In the genomic region with DNA sequence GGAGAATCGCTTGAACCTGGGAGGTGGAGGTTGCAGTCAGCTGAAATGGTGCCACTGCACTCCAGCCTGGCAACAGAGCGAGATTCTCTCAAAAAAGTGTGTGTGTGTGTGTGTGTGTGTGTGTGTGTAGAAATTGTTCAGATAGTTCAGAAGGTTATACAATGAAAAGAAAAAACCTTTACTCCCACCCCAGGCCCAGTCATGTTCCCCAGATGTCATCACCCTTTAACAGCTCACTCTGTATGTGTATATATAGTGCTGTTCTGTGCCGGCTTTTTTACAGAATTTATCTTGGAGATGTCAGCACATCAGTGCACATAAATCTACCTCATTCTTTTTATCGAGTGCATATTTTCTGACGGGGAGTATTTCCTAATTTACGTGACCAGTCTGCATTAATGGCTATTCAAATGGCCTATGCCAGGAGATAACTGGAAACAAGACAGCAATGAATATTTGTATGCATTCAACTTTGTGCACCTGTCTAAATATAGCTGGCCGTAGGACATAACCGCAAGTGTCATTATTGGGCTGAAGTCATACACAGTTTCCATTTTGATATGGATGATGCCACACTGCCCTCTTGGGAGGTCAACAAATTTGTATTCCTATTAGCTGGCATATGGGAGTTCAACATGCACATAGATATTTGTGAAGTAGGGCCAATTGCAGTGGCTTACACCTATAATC, we compare ENCODE assay signal across 29 cellular contexts. TPM values are rescaled to one million over a fixed set of nuclear protein-coding genes. Genes with fewer than 3 reads are reported as not detected.
DNase-seq lines count a peak whose midpoint lies in the region; ATAC-seq, FAIRE-seq and TF ChIP-seq lines count a peak whose summit lies in the region.
"Had no signal": no experiment of that assay in that cellular context is flagged by ENCODE, and none has a peak within 500 bp of the region (broad histone marks: within the 10 kb centered on the region; RNA-seq: fewer than 3 reads in every experiment).

No MANE protein-coding gene starts in this region.

- no peaks in the 10 kb centered on the region for H3K9me3 Mint-ChIP-seq in GM23338
- H3K9me3 Mint-ChIP-seq: activated naive CD8-positive, alpha-beta T cell treated with anti-CD3 and anti-CD28 coated beads, Interleukin-2, amount 50 U/mL, for 24 hours; effector memory CD8-positive, alpha-beta T cell; IgD-negative memory B cell; T-helper 1 cell treated with Interleukin-12 subunit alpha and Interleukin-12 subunit beta and Interleukin-4 antibody, amounts not matched to agents 30 μg/mL and 1 μg/mL, for 36 hours had no signal

- no peaks in the 10 kb centered on the region for H3K4me1 ChIP-seq in K562 (replicated peaks in 1 of 2; ENCODE audit: control insufficient read depth in 2 of 2, insufficient read depth in 2 of 2, low read length in 2 of 2)
- peaks cover 49 to 65% of the 10 kb centered on the region in 2 donors for H3K4me1 ChIP-seq in gastrocnemius medialis
- H3K4me1 ChIP-seq in tibial nerve: peaks cover 0 to 13% (median 0%) of the 10 kb centered on the region in 4 donors
- no peaks in the 10 kb centered on the region for H3K4me1 ChIP-seq in GM23338 (ENCODE audit: insufficient read depth)

- FAIRE-seq in K562 (lab: Jason Lieb, UNC): peak; percentile 11
- FAIRE-seq: A549, frontal cortex, GM12891, kidney had no signal

- H3K27me3 Mint-ChIP-seq in GM23338 (ENCODE audit: insufficient read depth, low read depth, poor library complexity): no peaks in the 10 kb centered on the region
- H3K27me3 Mint-ChIP-seq: activated naive CD8-positive, alpha-beta T cell treated with anti-CD3 and anti-CD28 coated beads, Interleukin-2, amount 50 U/mL, for 24 hours; B cell; effector memory CD8-positive, alpha-beta T cell; IgD-negative memory B cell had no signal

- no peak overlapping the region for H3K9ac ChIP-seq in K562 (ENCODE audit: insufficient read depth in 1 of 2, low read depth in 2 of 2, low read length in 2 of 2)

- 77% methylated on average over 7 of the region's 8 CpGs for WGBS in K562 (ENCODE audit: insufficient coverage, low coverage, missing lambda C conversion rate)
- 76 to 86% methylated on average over 8 of the region's 8 CpGs for WGBS in tibial nerve, 2 donors

- no peaks in the 10 kb centered on the region for H3K9me1 ChIP-seq in K562 (ENCODE audit: control insufficient read depth, insufficient read depth, low read length)

- H3K9me2 ChIP-seq in GM23338 (ENCODE audit: insufficient read depth): no peaks in the 10 kb centered on the region

- no peak for TF ChIP-seq CTCF in K562 (IDR thresholded peaks at IDR 0.05 in 2 of 3, conservative IDR thresholded peaks at IDR 0.05 in 1 of 3; ENCODE audit: insufficient read depth in 2 of 3, low read depth in 1 of 3, low read length in 3 of 3)
- TF ChIP-seq CTCF in gastrocnemius medialis (IDR thresholded peaks at IDR 0.05 in 4 of 5, conservative IDR thresholded peaks at IDR 0.05 in 1 of 5): no peak
- no peak for TF ChIP-seq CTCF in tibial nerve (IDR thresholded peaks at IDR 0.05)
- no peak for TF ChIP-seq CTCF in GM23338 (conservative IDR thresholded peaks at IDR 0.05; ENCODE audit: low read depth in 2 of 2)

- no peak for TF ChIP-seq RAD21 in K562 (CRISPR knock-in tag; conservative IDR thresholded peaks at IDR 0.05 in 1 of 2, IDR thresholded peaks at IDR 0.05 in 1 of 2)

- H2AFZ ChIP-seq in K562 (ENCODE audit: low read depth, low read length) (no peak overlapping the region), GM23338 (no peak overlapping the region)

- H3K9me3 ChIP-seq in K562 (replicated peaks; ENCODE audit: control insufficient read depth, insufficient read depth, low read depth, low read length) (no peaks in the 10 kb centered on the region), gastrocnemius medialis (no peaks in the 10 kb centered on the region), tibial nerve (no peaks in the 10 kb centered on the region)
- H3K9me3 ChIP-seq: A549, body of pancreas, esophagus muscularis mucosa, upper lobe of left lung had no signal

- POLR2A ChIA-PET in K562 (lab: Yijun Ruan, JAX): interaction anchor here (1.0 to 1.2 kb wide), 2 partner anchors 9 to 13 kb away, joined by 3 read pairs; no protein-coding TSS in a partner anchor

- H3K27me3 ChIP-seq in K562 (ENCODE audit: control insufficient read depth in 2 of 2, insufficient read depth in 2 of 2, low read length in 2 of 2) (no peaks in the 10 kb centered on the region), gastrocnemius medialis (no peaks in the 10 kb centered on the region), tibial nerve (no peaks in the 10 kb centered on the region), GM23338 (ENCODE audit: insufficient read depth) (no peaks in the 10 kb centered on the region)
- H3K27me3 ChIP-seq: body of pancreas, esophagus muscularis mucosa, upper lobe of left lung had no signal

- peak; percentile 56; the same call in 2 of the 3 replicates for ATAC-seq in K562
- peak; percentile 78 to 87 for ATAC-seq in gastrocnemius medialis
- no peak for ATAC-seq in GM23338
- ATAC-seq: A549; activated naive CD8-positive, alpha-beta T cell treated with anti-CD3 and anti-CD28 coated beads, Interleukin-2, amount 50 U/mL, for 24 hours; body of pancreas; effector memory CD8-positive, alpha-beta T cell had no signal

- H3K27ac Mint-ChIP-seq in GM23338: no peak overlapping the region
- H3K27ac Mint-ChIP-seq: activated naive CD8-positive, alpha-beta T cell treated with anti-CD3 and anti-CD28 coated beads, Interleukin-2, amount 50 U/mL, for 24 hours; B cell; IgD-negative memory B cell; T-helper 1 cell treated with Interleukin-12 subunit alpha and Interleukin-12 subunit beta and Interleukin-4 antibody, amounts not matched to agents 30 μg/mL and 1 μg/mL, for 36 hours had no signal

- intact Hi-C loops in K562 (cut with micrococcal nuclease) (no loop called here), gastrocnemius medialis (cut with DNase I; ENCODE audit: low total_unique reads) (loop anchor here (1.0 kb wide), 1 partner anchor 130 kb away; the partner anchor contains the start of gene CHCHD2)

- in situ Hi-C loops in K562 (cut with MboI): no loop called here
- in situ Hi-C loops in gastrocnemius medialis (cut with MboI; ENCODE audit: low sequenced_read_pairs in 4 of 4): loop anchor here in 1 of 4 donors (10.0 kb wide), 1 partner anchor 109 kb away; no protein-coding TSS in a partner anchor

- TF ChIP-seq EP300 in K562 (IDR thresholded peaks at IDR 0.05; ENCODE audit: low read length) (no peak), tibial nerve (IDR thresholded peaks at IDR 0.05) (no peak)

- no peak overlapping the region for H3K4me3 Mint-ChIP-seq in GM23338
- H3K4me3 Mint-ChIP-seq: activated naive CD8-positive, alpha-beta T cell treated with anti-CD3 and anti-CD28 coated beads, Interleukin-2, amount 50 U/mL, for 24 hours; B cell; effector memory CD8-positive, alpha-beta T cell; IgD-negative memory B cell; T-helper 1 cell treated with Interleukin-12 subunit alpha and Interleukin-12 subunit beta and Interleukin-4 antibody, amounts not matched to agents 30 μg/mL and 1 μg/mL, for 36 hours had no signal

- H3K27ac ChIP-seq in K562 (ENCODE audit: extremely low read depth, low read depth, low read length) (no peak overlapping the region), gastrocnemius medialis (peak overlapping the region; percentile 96 to 98 (median 97)), tibial nerve (no peak overlapping the region), GM23338 (ENCODE audit: low read depth) (no peak overlapping the region)
- H3K27ac ChIP-seq: A549, body of pancreas, esophagus muscularis mucosa, upper lobe of left lung had no signal

- H3K4me1 Mint-ChIP-seq in GM23338: peaks cover 4% of the 10 kb centered on the region; the same call in 2 of the 3 replicates
- H3K4me1 Mint-ChIP-seq: activated naive CD8-positive, alpha-beta T cell treated with anti-CD3 and anti-CD28 coated beads, Interleukin-2, amount 50 U/mL, for 24 hours had no signal

- BruUV-seq in K562 (replicated peaks; lab: Mats Ljungman, UMichigan): no TSS peak

- H3K36me3 ChIP-seq in K562 (ENCODE audit: control insufficient read depth, insufficient read depth, low read length) (peaks cover 33% of the 10 kb centered on the region), gastrocnemius medialis (peaks cover 0 to 31% of the 10 kb centered on the region in 2 donors), tibial nerve (peaks cover 0 to 28% (median 0%) of the 10 kb centered on the region in 3 donors), GM23338 (ENCODE audit: insufficient read depth) (no peaks in the 10 kb centered on the region; the same call in 1 of the 2 replicates)

- H3K4me2 ChIP-seq in K562 (ENCODE audit: insufficient read depth, low read length) (no peak overlapping the region), GM23338 (no peak overlapping the region)
- H3K4me2 ChIP-seq: A549 had no signal

- CTCF ChIA-PET in K562 (lab: Yijun Ruan, JAX; ENCODE audit: low intra/inter-chr PET ratio): interaction anchor here (0.7 kb wide), 1 partner anchor 337 kb away, joined by 3 read pairs; no protein-coding TSS in a partner anchor

- peak; percentile 47 for DNase-seq in NCI-H510A treated with DMSO at 0.1 percent for 48 hours (lab: John Stamatoyannopoulos, UW)
- DNase-seq in NCI-H510A (lab: John Stamatoyannopoulos, UW): no peak
- DNase-seq in NCI-H526 treated with DMSO at 0.1 percent for 48 hours (lab: John Stamatoyannopoulos, UW): peak; percentile 79
- DNase-seq in K562 (ENCODE audit: extremely low read depth in 1 of 4, low spot score in 3 of 4): no peak
- peak in 1 of 2 donors; percentile 24 for DNase-seq in gastrocnemius medialis
- DNase-seq in UCSD-AML1 (lab: John Stamatoyannopoulos, UW; ENCODE audit: unreplicated experiment): no peak
- no peak for DNase-seq in tibial nerve (ENCODE audit: low spot score in 2 of 2)
- DNase-seq in GM23338 (ENCODE audit: low spot score): no peak
- DNase-seq: activated CD4-positive, alpha-beta T cell treated with anti-CD3 and anti-CD28 coated beads, Interleukin-2, amount 50 U/mL, for 1 hour; activated CD8-positive, alpha-beta memory T cell treated with anti-CD3 and anti-CD28 coated beads, Interleukin-2, amount 50 U/mL, for 4 hours; activated effector memory CD4-positive, alpha-beta T cell treated with Interleukin-2 at 50 U/mL for 16 hours; activated naive CD8-positive, alpha-beta T cell treated with anti-CD3 and anti-CD28 coated beads, Interleukin-2, amount 50 U/mL, for 24 hours; body of pancreas; DND-41; effector memory CD8-positive, alpha-beta T cell; HCEC 1CT; kidney; mammary epithelial cell; NCI-H1694; nucleus accumbens; OCI-M1; upper lobe of left lung had no signal

- no peaks in the 10 kb centered on the region for H3F3A ChIP-seq in GM23338 (replicated peaks; ENCODE audit: low read depth)

- H3K79me2 ChIP-seq in K562 (ENCODE audit: control insufficient read depth, insufficient read depth, low read length) (peaks cover 13% of the 10 kb centered on the region), GM23338 (replicated peaks; ENCODE audit: insufficient read depth) (peaks cover 18% of the 10 kb centered on the region; the same call in 1 of the 2 replicates)

- H3K4me3 ChIP-seq in K562 (no peak overlapping the region), gastrocnemius medialis (peak overlapping the region in 1 of 4 donors; percentile 15), tibial nerve (no peak overlapping the region), GM23338 (no peak overlapping the region)
- H3K4me3 ChIP-seq: A549, body of pancreas, esophagus muscularis mucosa, upper lobe of left lung had no signal

- H3K36me3 Mint-ChIP-seq in GM23338 (ENCODE audit: low read depth): peaks cover 17% of the 10 kb centered on the region

- H4K20me1 ChIP-seq in K562 (replicated peaks; ENCODE audit: control insufficient read depth, insufficient read depth, low read length): no peaks in the 10 kb centered on the region; the same call in 1 of the 2 replicates
- H4K20me1 ChIP-seq in GM23338 (replicated peaks; ENCODE audit: insufficient read depth): peaks cover 5% of the 10 kb centered on the region

- TF ChIP-seq POLR2A in K562 (conservative IDR thresholded peaks at IDR 0.05) (no peak), gastrocnemius medialis (IDR thresholded peaks at IDR 0.05) (peak in 1 of 2 donors; percentile 16), tibial nerve (IDR thresholded peaks at IDR 0.05) (no peak)

RNA-seq across cellular contexts. Expression of gene NIPSNAP2, which starts 11.7 kb away (rescaled TPM):
- 39.0 and 69.5 TPM in 2 replicates for total RNA-seq in K562 (2011; cell fraction: chromatin; rRNA removed; ENCODE audit: low replicate concordance)
- total RNA-seq in K562 (2011; cell fraction: nucleolus; rRNA removed): 43.2 and 44.0 TPM in 2 replicates
- 62.8 and 87.3 TPM in 2 replicates for total RNA-seq in K562 (2011; cell fraction: nucleoplasm; rRNA removed)
- total RNA-seq in K562 (2014; rRNA removed) (46.0 and 73.7 TPM in 2 replicates), K562 (2014; rRNA removed; fragmentation: Illumina TruSeq; extraction: Trizol) (68.4 and 77.2 TPM in 2 replicates), K562 (2015; rRNA removed; fragmentation: Illumina TruSeq; extraction: Trizol) (61.3 and 62.8 TPM in 2 replicates), K562 (2021) (52.5 and 52.7 TPM in 2 replicates), gastrocnemius medialis (100 to 1,000 TPM; 234 to 382 (median 354) TPM), tibial nerve (10 to 100 TPM; 54.4 to 61.0 (median 59.0) TPM)
- polyA plus RNA-seq in K562 (2011; rRNA removed) (100 and 107 TPM in 2 replicates), K562 (2014; fragmentation: Illumina TruSeq; extraction: Trizol) (65.8 and 79.4 TPM in 2 replicates), K562 (2014; fragmentation: Nextera tagmentation; extraction: Ambion mirVana) (10 to 100 TPM; 24.9 to 30.4 TPM), K562 (2014; rRNA removed) (53.0 and 53.9 TPM in 2 replicates), GM23338 (2016; fragmentation: Nextera tagmentation; extraction: Ambion mirVana) (21.1 and 30.5 TPM in 2 replicates)
- polyA plus RNA-seq in K562 (2011; cell fraction: cytosol; rRNA removed): 23.7 and 44.2 TPM in 2 replicates
- polyA plus RNA-seq in K562 (2011; cell fraction: nucleus; rRNA removed): 25.7 and 44.6 TPM in 2 replicates
- polyA plus RNA-seq in K562 (2012): 42.3 and 52.0 TPM in 2 replicates
- polyA minus RNA-seq in K562 (2011; rRNA and poly(A)+ RNA removed): 70.9 and 89.4 TPM in 2 replicates
- polyA minus RNA-seq in K562 (2011; cell fraction: cytosol; rRNA and poly(A)+ RNA removed): 24.7 and 34.9 TPM in 2 replicates
- polyA minus RNA-seq in K562 (2011; cell fraction: nucleus; rRNA and poly(A)+ RNA removed): 44.0 and 55.2 TPM in 2 replicates
- total RNA-seq in GM23338 (2014; rRNA removed; shearing (Covaris generic)): 29.8 and 30.0 TPM in 2 replicates

RNA-seq across cellular contexts. Expression of gene MRPS17, which starts 24.4 kb away (rescaled TPM):
- total RNA-seq in K562 (2011; cell fraction: chromatin; rRNA removed; ENCODE audit: low replicate concordance): 13.1 and 15.3 TPM in 2 replicates
- total RNA-seq in K562 (2011; cell fraction: nucleolus; rRNA removed): 15.3 and 19.8 TPM in 2 replicates
- 22.7 and 32.4 TPM in 2 replicates for total RNA-seq in K562 (2011; cell fraction: nucleoplasm; rRNA removed)
- total RNA-seq in K562 (2014; rRNA removed) (25.9 and 32.8 TPM in 2 replicates), K562 (2014; rRNA removed; fragmentation: Illumina TruSeq; extraction: Trizol) (43.9 and 45.4 TPM in 2 replicates), K562 (2015; rRNA removed; fragmentation: Illumina TruSeq; extraction: Trizol) (37.9 and 43.9 TPM in 2 replicates), K562 (2021) (37.7 and 39.8 TPM in 2 replicates), gastrocnemius medialis (10 to 100 TPM; 14.0 to 38.3 (median 22.0) TPM), tibial nerve (1 to 10 TPM; 2.2 to 7.5 (median 3.8) TPM)
- polyA plus RNA-seq in K562 (2011; rRNA removed) (37.7 and 53.4 TPM in 2 replicates), K562 (2014; fragmentation: Illumina TruSeq; extraction: Trizol) (34.0 and 35.9 TPM in 2 replicates), K562 (2014; fragmentation: Nextera tagmentation; extraction: Ambion mirVana) (10 to 100 TPM; 98.1 to 99.3 TPM), K562 (2014; rRNA removed) (33.1 and 43.3 TPM in 2 replicates), GM23338 (2016; fragmentation: Nextera tagmentation; extraction: Ambion mirVana) (100 and 104 TPM in 2 replicates)
- 18.1 and 20.7 TPM in 2 replicates for polyA plus RNA-seq in K562 (2011; cell fraction: cytosol; rRNA removed)
- 9.8 and 12.5 TPM in 2 replicates for polyA plus RNA-seq in K562 (2011; cell fraction: nucleus; rRNA removed)
- 16.7 and 44.2 TPM in 2 replicates for polyA plus RNA-seq in K562 (2012)
- 13.1 and 17.1 TPM in 2 replicates for polyA minus RNA-seq in K562 (2011; rRNA and poly(A)+ RNA removed)
- polyA minus RNA-seq in K562 (2011; cell fraction: cytosol; rRNA and poly(A)+ RNA removed): 8.9 and 9.4 TPM in 2 replicates
- polyA minus RNA-seq in K562 (2011; cell fraction: nucleus; rRNA and poly(A)+ RNA removed): 7.0 and 9.0 TPM in 2 replicates
- total RNA-seq in GM23338 (2014; rRNA removed; shearing (Covaris generic)): 14.6 and 14.8 TPM in 2 replicates

Comparison
In these comparisons a context has a peak if more than half of its experiments do, and no peak if none do; other contexts are left out.
1. DNase-seq: peak in NCI-H510A treated with DMSO at 0.1 percent for 48 hours (single experiment) and NCI-H526 treated with DMSO at 0.1 percent for 48 hours (single experiment); none in NCI-H510A (single experiment), K562 (0 of 4), UCSD-AML1 (single experiment), tibial nerve (0 of 2) and GM23338 (single experiment).
2. H3K27ac ChIP-seq: peak in gastrocnemius medialis (4 of 4); none in K562 (single experiment), tibial nerve (0 of 4) and GM23338 (single experiment).